24 cellular contexts compared by ENCODE assay signal in the genomic region with DNA sequence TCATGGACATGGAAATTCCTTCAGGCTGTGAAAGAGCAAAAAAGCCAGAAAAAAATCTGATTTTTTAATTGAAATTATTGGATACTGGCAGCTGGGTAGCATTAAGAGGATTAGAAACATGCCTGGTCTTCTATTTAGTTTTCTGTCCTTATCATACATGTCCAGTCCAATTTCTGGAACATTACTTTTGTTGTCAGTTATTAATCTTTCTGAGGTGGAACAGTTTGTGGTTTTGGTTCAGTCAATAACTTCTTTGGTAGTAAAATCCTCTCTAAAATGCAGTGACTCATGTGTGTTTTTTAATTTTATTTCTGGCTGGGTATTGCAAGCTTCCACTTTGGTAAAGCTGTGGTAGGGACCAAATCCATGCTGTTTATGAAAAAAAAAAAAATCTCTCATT.
DNase-seq lines count a peak whose midpoint lies in the region; FAIRE-seq and TF ChIP-seq lines count a peak whose summit lies in the region.
"Had no signal": no experiment of that assay in that cellular context is flagged by ENCODE, and none has a peak within 500 bp of the region (broad histone marks: within the 10 kb centered on the region; RNA-seq: fewer than 3 reads in every experiment).

No MANE protein-coding gene starts in this region.

- H3K27ac Mint-ChIP-seq in type B pancreatic cell: no peak overlapping the region
- no peak overlapping the region for H3K27ac Mint-ChIP-seq in activated naive CD4-positive, alpha-beta T cell treated with anti-CD3 and anti-CD28 coated beads, Interleukin-2, amount 10 ng/mL, durations not matched to agents 7 days and 5 days
- H3K27ac Mint-ChIP-seq: activated CD4-positive, alpha-beta T cell treated with anti-CD3 and anti-CD28 coated beads, Interleukin-2, amount 10 ng/mL, durations not matched to agents 24 days and 14 days had no signal

- no peak overlapping the region for H4K91ac ChIP-seq in trophoblast cell (ENCODE audit: low read depth, low read length)

- no peak overlapping the region for H3K18ac ChIP-seq in trophoblast cell (ENCODE audit: low read length)

- H4K12ac ChIP-seq in trophoblast cell (ENCODE audit: low read depth, low read length): no peak overlapping the region

- H3K4me2 ChIP-seq in trophoblast cell (ENCODE audit: low read length): no peak overlapping the region

- H3K4me1 Mint-ChIP-seq in type B pancreatic cell (ENCODE audit: unreplicated experiment): no peaks in the 10 kb centered on the region
- H3K4me1 Mint-ChIP-seq in activated naive CD4-positive, alpha-beta T cell treated with anti-CD3 and anti-CD28 coated beads, Interleukin-2, amount 10 ng/mL, durations not matched to agents 7 days and 5 days: no peaks in the 10 kb centered on the region
- H3K4me1 Mint-ChIP-seq: activated CD4-positive, alpha-beta T cell treated with anti-CD3 and anti-CD28 coated beads, Interleukin-2, amount 10 ng/mL, durations not matched to agents 24 days and 14 days had no signal

- H3K23ac ChIP-seq in trophoblast cell (ENCODE audit: low read length): no peak overlapping the region

- H3K9ac ChIP-seq in trophoblast cell (ENCODE audit: low read length): no peak overlapping the region

- DNase-seq in GM04504 (ENCODE audit: low read depth) (peak; percentile 12), RCC 7860 (ENCODE audit: low spot score) (peak; percentile 19), epithelial cell of esophagus (ENCODE audit: low read depth) (peak; percentile 13), retinal pigment epithelial cell (ENCODE audit: low read depth) (peak; percentile 90), cortex of kidney (lab: John Stamatoyannopoulos, UW) (no peak), type B pancreatic cell (ENCODE audit: extremely low spot score, unreplicated experiment) (no peak), trophoblast cell (no peak)
- no peak for DNase-seq in activated naive CD4-positive, alpha-beta T cell treated with anti-CD3 and anti-CD28 coated beads, Interleukin-2, amount 10 ng/mL, durations not matched to agents 7 days and 5 days
- DNase-seq: activated CD4-positive, alpha-beta T cell treated with anti-CD3 and anti-CD28 coated beads, Interleukin-2, amount 10 ng/mL, durations not matched to agents 24 days and 14 days; activated CD8-positive, alpha-beta memory T cell treated with anti-CD3 and anti-CD28 coated beads, Interleukin-2, amount 50 U/mL, for 4 hours; activated effector memory CD4-positive, alpha-beta T cell treated with anti-CD3 and anti-CD28 coated beads, Interleukin-2, amount 50 U/mL, for 16 hours; AML-193; aorta; colonic mucosa; COR-L47; left lung; NCI-H1417 treated with DMSO at 0.1 percent for 48 hours; NCI-H2171 treated with DMSO at 0.1 percent for 48 hours; stimulated activated naive CD4-positive, alpha-beta T cell treated with Interleukin-2 at 50 U/mL for 16 hours; transverse colon had no signal

- H2AK5ac ChIP-seq in trophoblast cell (ENCODE audit: low read length): no peak overlapping the region

- TF ChIP-seq CTCF in epithelial cell of esophagus (IDR thresholded peaks at IDR 0.05; ENCODE audit: insufficient read depth, low read depth, low read length, missing control alignments) (no peak), retinal pigment epithelial cell (conservative IDR thresholded peaks at IDR 0.05; ENCODE audit: low read depth, low read length) (no peak), type B pancreatic cell (conservative IDR thresholded peaks at IDR 0.05) (no peak)

- no peak overlapping the region for H3K4me3 Mint-ChIP-seq in type B pancreatic cell
- no peak overlapping the region for H3K4me3 Mint-ChIP-seq in activated naive CD4-positive, alpha-beta T cell treated with anti-CD3 and anti-CD28 coated beads, Interleukin-2, amount 10 ng/mL, durations not matched to agents 7 days and 5 days
- H3K4me3 Mint-ChIP-seq: activated CD4-positive, alpha-beta T cell treated with anti-CD3 and anti-CD28 coated beads, Interleukin-2, amount 10 ng/mL, durations not matched to agents 24 days and 14 days had no signal

- H3K79me2 ChIP-seq in trophoblast cell (ENCODE audit: control insufficient read depth, insufficient read depth, low read length, poor library complexity): no peaks in the 10 kb centered on the region

- H3K14ac ChIP-seq in trophoblast cell (ENCODE audit: low read length): no peak overlapping the region

- H3K4me3 ChIP-seq in epithelial cell of esophagus (ENCODE audit: low read length) (no peak overlapping the region), retinal pigment epithelial cell (ENCODE audit: low read length) (no peak overlapping the region), trophoblast cell (ENCODE audit: low read depth, low read length) (no peak overlapping the region)
- H3K4me3 ChIP-seq: colonic mucosa, left lung, right atrium auricular region, transverse colon had no signal

- FAIRE-seq in RCC 7860 (lab: Jason Lieb, UNC): peak; percentile 92
- FAIRE-seq: GM19239, TTC549 had no signal

- H3K27ac ChIP-seq in trophoblast cell (ENCODE audit: low read depth, low read length): no peak overlapping the region
- H3K27ac ChIP-seq: colonic mucosa, left lung, neutrophil, right atrium auricular region, transverse colon had no signal

- no peaks in the 10 kb centered on the region for H3K36me3 ChIP-seq in trophoblast cell (ENCODE audit: control insufficient read depth in 1 of 2, insufficient read depth in 2 of 2, low read length in 2 of 2)
- H3K36me3 ChIP-seq: colonic mucosa, left lung, neutrophil, right atrium auricular region, transverse colon had no signal

- H3K27me3 Mint-ChIP-seq in type B pancreatic cell: no peaks in the 10 kb centered on the region
- no peaks in the 10 kb centered on the region for H3K27me3 Mint-ChIP-seq in activated naive CD4-positive, alpha-beta T cell treated with anti-CD3 and anti-CD28 coated beads, Interleukin-2, amount 10 ng/mL, durations not matched to agents 7 days and 5 days
- H3K27me3 Mint-ChIP-seq: activated CD4-positive, alpha-beta T cell treated with anti-CD3 and anti-CD28 coated beads, Interleukin-2, amount 10 ng/mL, durations not matched to agents 24 days and 14 days had no signal

- no peaks in the 10 kb centered on the region for H3K9me3 Mint-ChIP-seq in type B pancreatic cell
- H3K9me3 Mint-ChIP-seq in activated naive CD4-positive, alpha-beta T cell treated with anti-CD3 and anti-CD28 coated beads, Interleukin-2, amount 10 ng/mL, durations not matched to agents 7 days and 5 days: peaks cover 7% of the 10 kb centered on the region

- H3K36me3 Mint-ChIP-seq in type B pancreatic cell: no peaks in the 10 kb centered on the region
- H3K36me3 Mint-ChIP-seq in activated naive CD4-positive, alpha-beta T cell treated with anti-CD3 and anti-CD28 coated beads, Interleukin-2, amount 10 ng/mL, durations not matched to agents 7 days and 5 days: no peaks in the 10 kb centered on the region

- no peak overlapping the region for H3K4ac ChIP-seq in trophoblast cell (ENCODE audit: low read depth, low read length)

- H3K9me3 ChIP-seq in trophoblast cell (ENCODE audit: insufficient read depth, low read depth, low read length): no peaks in the 10 kb centered on the region
- H3K9me3 ChIP-seq: colonic mucosa, neutrophil, right atrium auricular region, transverse colon had no signal

- no peak overlapping the region for H2AFZ ChIP-seq in trophoblast cell (ENCODE audit: insufficient read depth, low read length, poor library complexity)

- H4K8ac ChIP-seq in trophoblast cell (ENCODE audit: low read depth, low read length): no peak overlapping the region

- H3K4me1 ChIP-seq in trophoblast cell (ENCODE audit: control insufficient read depth in 1 of 2, insufficient read depth in 2 of 2, low read length in 2 of 2): no peaks in the 10 kb centered on the region
- H3K4me1 ChIP-seq: colonic mucosa, left lung, right atrium auricular region, transverse colon had no signal

- no peak overlapping the region for H2BK5ac ChIP-seq in trophoblast cell (ENCODE audit: low read depth, low read length, poor library complexity)

- H2BK120ac ChIP-seq in trophoblast cell (ENCODE audit: insufficient read depth, low read length, poor library complexity): no peak overlapping the region

- H3K79me1 ChIP-seq in trophoblast cell (ENCODE audit: low read length): no peaks in the 10 kb centered on the region

- CTCF ChIA-PET in activated naive CD4-positive, alpha-beta T cell treated with anti-CD3 and anti-CD28 coated beads, Interleukin-2, amount 10 ng/mL, durations not matched to agents 7 days and 5 days (lab: Charles Lee): no interaction called here

- H3K27me3 ChIP-seq in trophoblast cell (ENCODE audit: insufficient read depth, low read length): no peaks in the 10 kb centered on the region
- H3K27me3 ChIP-seq: colonic mucosa, left lung, neutrophil, right atrium auricular region, transverse colon had no signal

- H2BK12ac ChIP-seq in trophoblast cell (ENCODE audit: low read length): no peak overlapping the region

Comparison
In these comparisons a context has a peak if more than half of its experiments do, and no peak if none do; other contexts are left out.
1. DNase-seq: peak in GM04504 (single experiment), RCC 7860 (single experiment), epithelial cell of esophagus (single experiment) and retinal pigment epithelial cell (single experiment); none in cortex of kidney (single experiment), type B pancreatic cell (single experiment), trophoblast cell (0 of 2) and activated naive CD4-positive, alpha-beta T cell treated with anti-CD3 and anti-CD28 coated beads, Interleukin-2, amount 10 ng/mL, durations not matched to agents 7 days and 5 days (single experiment).